Comparison of ENCODE assay signal across 32 cellular contexts in genomic region chr6:44363377-44363926, GRCh38. TPM values are rescaled to one million over a fixed set of nuclear protein-coding genes. Genes with fewer than 3 reads are reported as not detected.
"Had no signal": no experiment of that assay in that cellular context is flagged by ENCODE, and none has a peak within 500 bp of the region (broad histone marks: within the 10 kb centered on the region; RNA-seq: fewer than 3 reads in every experiment).

No MANE protein-coding gene starts in this region.

- H3K36me3 ChIP-seq: left lung, lower lobe of right lung, pancreas, prostate gland, sigmoid colon, spleen, suprapubic skin, thoracic aorta, tibial artery, upper lobe of right lung, uterus had no signal

- H3K9me3 ChIP-seq: left lung, lower lobe of right lung, pancreas, prostate gland, sigmoid colon, spleen, suprapubic skin, thoracic aorta, tibial artery, upper lobe of right lung, uterus had no signal

- DNase-seq: hippocampal formation; kidney glomerular epithelial cell; left colon; left lung; lower lobe of right lung; mammary epithelial cell; mesenchymal stem cell; naive thymus-derived CD8-positive, alpha-beta T cell; nucleus accumbens; pancreas; retina; right cardiac atrium; sigmoid colon; small intestine; spleen; stimulated activated CD4-positive, alpha-beta T cell treated with anti-CD3 and anti-CD28 coated beads, Interleukin-4, amount 100 ng/mL, for 1 hour; stimulated activated naive CD4-positive, alpha-beta T cell; tibial artery; trophoblast cell; upper lobe of right lung; uterus had no signal

- H3K4me3 ChIP-seq: left lung, lower lobe of right lung, pancreas, prostate gland, sigmoid colon, spleen, suprapubic skin, thoracic aorta, tibial artery, upper lobe of right lung, uterus had no signal

- H3K4me1 ChIP-seq: left lung, lower lobe of right lung, pancreas, prostate gland, sigmoid colon, spleen, suprapubic skin, tibial artery, upper lobe of right lung, uterus had no signal

- H3K27ac Mint-ChIP-seq: nephron; stimulated activated naive CD8-positive, alpha-beta T cell treated with anti-CD3 and anti-CD28 coated beads, Interleukin-15, Interleukin-2, amounts not matched to agents 100 ng/mL and 50 ng/mL, for 24 hours had no signal

- H3K27me3 ChIP-seq: pancreas, sigmoid colon, suprapubic skin, uterus had no signal

- H3K36me3 Mint-ChIP-seq: naive thymus-derived CD8-positive, alpha-beta T cell had no signal

- ATAC-seq: left colon; left lung; lower lobe of right lung; naive thymus-derived CD8-positive, alpha-beta T cell; pancreas; right cardiac atrium; upper lobe of right lung had no signal

- H3K4me3 Mint-ChIP-seq: naive thymus-derived CD8-positive, alpha-beta T cell; nephron; neural crest cell; stimulated activated naive CD8-positive, alpha-beta T cell treated with anti-CD3 and anti-CD28 coated beads, Interleukin-15, Interleukin-2, amounts not matched to agents 100 ng/mL and 50 ng/mL, for 24 hours had no signal

- H3K4me1 Mint-ChIP-seq: naive thymus-derived CD8-positive, alpha-beta T cell; nephron had no signal

- H3K27ac ChIP-seq: left lung, lower lobe of right lung, pancreas, prostate gland, sigmoid colon, spleen, suprapubic skin, thoracic aorta, tibial artery, upper lobe of right lung, uterus had no signal

- FAIRE-seq: keratinocyte, pancreas, small intestine had no signal

- H3K9me3 Mint-ChIP-seq: naive thymus-derived CD8-positive, alpha-beta T cell; nephron; neural crest cell; stimulated activated naive CD8-positive, alpha-beta T cell treated with anti-CD3 and anti-CD28 coated beads, Interleukin-15, Interleukin-2, amounts not matched to agents 100 ng/mL and 50 ng/mL, for 24 hours had no signal

RNA-seq across cellular contexts. Expression of gene SPATS1, which starts 21.0 kb away (rescaled TPM):
- total RNA-seq: left colon; liver; mammary epithelial cell; mucosa of gallbladder; naive thymus-derived CD8-positive, alpha-beta T cell; neural crest cell; osteoblast; right cardiac atrium; sigmoid colon; spleen; subcutaneous adipose tissue; suprapubic skin; thoracic aorta; upper lobe of right lung had no signal
- polyA plus RNA-seq: keratinocyte; liver; mammary epithelial cell; naive thymus-derived CD8-positive, alpha-beta T cell; right cardiac atrium; sigmoid colon; spleen had no signal
